In genomic region chr5:162209005-162209605, GRCh38 we compare ENCODE assay signal across 10 cellular contexts.
DNase-seq lines count a peak whose midpoint lies in the region; ATAC-seq, FAIRE-seq and TF ChIP-seq lines count a peak whose summit lies in the region.
"Had no signal": no experiment of that assay in that cellular context is flagged by ENCODE, and none has a peak within 500 bp of the region (broad histone marks: within the 10 kb centered on the region; RNA-seq: fewer than 3 reads in every experiment).

No MANE protein-coding gene starts in this region.

- CTCF ChIA-PET in K562 (lab: Yijun Ruan, JAX; ENCODE audit: low intra/inter-chr PET ratio) = no interaction called here

- ATAC-seq in GM18517 (IDR thresholded peaks at IDR 0.05; ENCODE audit: unreplicated experiment) (peak; percentile 81), HG02798 (IDR thresholded peaks at IDR 0.05; ENCODE audit: poor library complexity, unreplicated experiment) (peak; percentile 94), K562 (0 out of 3 replicates have a peak, but pooled peaks have one; percentile 26)

- TF ChIP-seq EP300 in K562 (IDR thresholded peaks at IDR 0.05; ENCODE audit: low read length) (no peak), esophagus muscularis mucosa (IDR thresholded peaks at IDR 0.05) (no peak)

- no peaks in the 10 kb centered on the region for H3K27me3 ChIP-seq in K562 (ENCODE audit: control insufficient read depth in 2 of 2, insufficient read depth in 2 of 2, low read length in 2 of 2)
- no peaks in the 10 kb centered on the region for H3K27me3 ChIP-seq in esophagus muscularis mucosa

- H2AFZ ChIP-seq in K562 (ENCODE audit: low read depth, low read length) = no peak overlapping the region

- H3K4me2 ChIP-seq in K562 (ENCODE audit: insufficient read depth, low read length) = no peak overlapping the region

- TF ChIP-seq POLR2A in K562 (conservative IDR thresholded peaks at IDR 0.05) = no peak
- TF ChIP-seq POLR2A in esophagus muscularis mucosa (IDR thresholded peaks at IDR 0.05; ENCODE audit: low read depth) = no peak

- intact Hi-C loops in K562 (cut with micrococcal nuclease) = no loop called here
- intact Hi-C loops in esophagus muscularis mucosa (cut with DNase I) = no loop called here

- TF ChIP-seq CTCF in K562 (IDR thresholded peaks at IDR 0.05 in 2 of 3, conservative IDR thresholded peaks at IDR 0.05 in 1 of 3; ENCODE audit: insufficient read depth in 2 of 3, low read depth in 1 of 3, low read length in 3 of 3) (0 out of 6 replicates have a peak, but pooled peaks of 1 of the 3 experiments have one; percentile 8), esophagus muscularis mucosa (IDR thresholded peaks at IDR 0.05) (peak in 1 of 3 experiments; percentile 28)

- peak in 1 of 2 experiments; percentile 22; a peak in 2 of 4 replicates for TF ChIP-seq RAD21 in K562 (CRISPR knock-in tag; conservative IDR thresholded peaks at IDR 0.05 in 1 of 2, IDR thresholded peaks at IDR 0.05 in 1 of 2)

- no peaks in the 10 kb centered on the region for H3K79me2 ChIP-seq in K562 (ENCODE audit: control insufficient read depth, insufficient read depth, low read length)

- no peak overlapping the region for H3K27ac ChIP-seq in K562 (ENCODE audit: extremely low read depth, low read depth, low read length)
- no peak overlapping the region for H3K27ac ChIP-seq in esophagus muscularis mucosa (replicated peaks in 1 of 4)
- H3K27ac ChIP-seq: epithelial cell of prostate had no signal

- POLR2A ChIA-PET in K562 (lab: Yijun Ruan, JAX) = no interaction called here

- FAIRE-seq in K562 (lab: Jason Lieb, UNC) = no peak

- no peak overlapping the region for H3K9ac ChIP-seq in K562 (ENCODE audit: insufficient read depth in 1 of 2, low read depth in 2 of 2, low read length in 2 of 2)

- WGBS in K562 (ENCODE audit: insufficient coverage, low coverage, missing lambda C conversion rate) = 0% methylated on average over 5 of the region's 5 CpGs
- WGBS in esophagus muscularis mucosa = 76% methylated on average over 3 of the region's 5 CpGs

- no peaks in the 10 kb centered on the region; the same call in 1 of the 2 replicates for H3K9me3 ChIP-seq in K562 (replicated peaks; ENCODE audit: control insufficient read depth, insufficient read depth, low read depth, low read length)
- H3K9me3 ChIP-seq in esophagus muscularis mucosa = no peaks in the 10 kb centered on the region

- peak in 8 of 14 donors; percentile 0 to 26 (median 1) for DNase-seq in C1 segment of cervical spinal cord (lab: John Stamatoyannopoulos, UW)
- DNase-seq in NCI-H1694 treated with DMSO at 0.1 percent for 48 hours (lab: John Stamatoyannopoulos, UW) = peak; percentile 23
- DNase-seq in K562 (ENCODE audit: extremely low read depth in 1 of 4, low spot score in 3 of 4) = peak in 1 of 4 experiments; percentile 10
- peak; percentile 18 for DNase-seq in middle frontal gyrus (ENCODE audit: extremely low spot score, low spot score)
- no peak for DNase-seq in esophagus muscularis mucosa (ENCODE audit: extremely low spot score)
- DNase-seq in activated CD8-positive, alpha-beta memory T cell treated with anti-CD3 and anti-CD28 coated beads, Interleukin-2, amount 50 U/mL, for 48 hours = no peak
- DNase-seq: IMR-90 had no signal

- H3K4me3 ChIP-seq in K562 = no peak overlapping the region
- H3K4me3 ChIP-seq in esophagus muscularis mucosa = no peak overlapping the region

- in situ Hi-C loops in K562 (cut with MboI) = no loop called here

- no peaks in the 10 kb centered on the region for H3K36me3 ChIP-seq in K562 (ENCODE audit: control insufficient read depth, insufficient read depth, low read length)
- no peaks in the 10 kb centered on the region for H3K36me3 ChIP-seq in esophagus muscularis mucosa

- no peaks in the 10 kb centered on the region for H3K9me1 ChIP-seq in K562 (ENCODE audit: control insufficient read depth, insufficient read depth, low read length)

- BruUV-seq in K562 (replicated peaks; lab: Mats Ljungman, UMichigan) = no TSS peak

- H4K20me1 ChIP-seq in K562 (replicated peaks; ENCODE audit: control insufficient read depth, insufficient read depth, low read length) = no peaks in the 10 kb centered on the region

- H3K4me1 ChIP-seq in K562 (replicated peaks in 1 of 2; ENCODE audit: control insufficient read depth in 2 of 2, insufficient read depth in 2 of 2, low read length in 2 of 2) (no peaks in the 10 kb centered on the region), esophagus muscularis mucosa (no peaks in the 10 kb centered on the region)

TF ChIP-seq in K562, 482 proteins besides CTCF, POLR2A, EP300 and RAD21:
- no peak for TF ChIP-seq SRSF9 (IDR thresholded peaks at IDR 0.05; ENCODE audit: borderline replicate concordance, low read depth, low read length)
- no peak for TF ChIP-seq CBFA2T2 (conservative IDR thresholded peaks at IDR 0.05)
- TF ChIP-seq THRAP3 (IDR thresholded peaks at IDR 0.05; ENCODE audit: borderline replicate concordance) = no peak
- no peak for TF ChIP-seq ZNF140 (CRISPR knock-in tag; IDR thresholded peaks at IDR 0.05)
- no peak for TF ChIP-seq SMAD3 (CRISPR knock-in tag; conservative IDR thresholded peaks at IDR 0.05)
- no peak for TF ChIP-seq FOXA1 (IDR thresholded peaks at IDR 0.05; ENCODE audit: borderline replicate concordance)
- TF ChIP-seq RBM17 (IDR thresholded peaks at IDR 0.05; ENCODE audit: borderline replicate concordance, low read depth, low read length) = no peak
- TF ChIP-seq ZZZ3 (IDR thresholded peaks at IDR 0.05) = no peak
- no peak for TF ChIP-seq ZBTB43 (CRISPR knock-in tag; IDR thresholded peaks at IDR 0.05)
- TF ChIP-seq SRSF7 (optimal IDR thresholded peaks at IDR 0.05; ENCODE audit: low read depth, low read length) = no peak
- no peak for TF ChIP-seq PBX2 (CRISPR knock-in tag; IDR thresholded peaks at IDR 0.05; ENCODE audit: low read depth)
- TF ChIP-seq PBX2 (tag; conservative IDR thresholded peaks at IDR 0.05; ENCODE audit: low read depth) = no peak
- TF ChIP-seq COPS2 (conservative IDR thresholded peaks at IDR 0.05) = no peak
- no peak for TF ChIP-seq ZNF165 (CRISPR knock-in tag; IDR thresholded peaks at IDR 0.05; ENCODE audit: borderline replicate concordance)
- TF ChIP-seq ZNF133 (CRISPR knock-in tag; IDR thresholded peaks at IDR 0.05) = no peak

Comparison
In these comparisons a context has a peak if more than half of its experiments do, and no peak if none do; other contexts are left out.
1. DNase-seq: peak in C1 segment of cervical spinal cord (8 of 14), NCI-H1694 treated with DMSO at 0.1 percent for 48 hours (single experiment) and middle frontal gyrus (single experiment); none in esophagus muscularis mucosa (single experiment) and activated CD8-positive, alpha-beta memory T cell treated with anti-CD3 and anti-CD28 coated beads, Interleukin-2, amount 50 U/mL, for 48 hours (single experiment).
2. ATAC-seq: peak in every context shown above with its lines; median percentile 94 in HG02798; 81 in GM18517; 26 in K562.